ENCODE assay signal across 29 cellular contexts in the genomic region with DNA sequence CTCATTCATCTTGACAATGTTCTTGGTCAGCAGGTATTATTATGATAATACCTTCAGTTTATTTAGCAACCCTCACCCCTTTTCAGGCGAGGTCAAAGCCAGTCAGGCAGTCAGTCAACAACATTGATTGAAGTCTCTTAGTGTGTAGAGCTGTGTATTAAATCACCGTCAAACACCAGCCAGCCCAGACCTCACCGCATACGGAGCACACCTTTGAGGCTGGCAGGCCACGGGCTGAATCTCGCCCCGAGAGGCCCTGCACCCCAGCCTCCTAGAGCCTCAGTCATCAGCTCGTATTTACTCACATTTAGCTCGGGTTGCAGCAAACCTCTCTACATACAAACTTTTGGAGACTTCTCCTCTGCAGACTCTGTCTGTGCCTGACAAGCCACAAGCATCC. TPM values are rescaled to one million over a fixed set of nuclear protein-coding genes. Genes with fewer than 3 reads are reported as not detected.
"Had no signal": no experiment of that assay in that cellular context is flagged by ENCODE, and none has a peak within 500 bp of the region (broad histone marks: within the 10 kb centered on the region; RNA-seq: fewer than 3 reads in every experiment).

No MANE protein-coding gene starts in this region.

- H3K36me3 Mint-ChIP-seq: activated naive CD4-positive, alpha-beta T cell treated with anti-CD3 and anti-CD28 coated beads, Interleukin-2, amount 50 U/mL, for 24 hours had no signal

- H3K27me3 Mint-ChIP-seq: activated CD4-positive, alpha-beta T cell treated with anti-CD3 and anti-CD28 coated beads, Interleukin-2, amount 10 ng/mL, durations not matched to agents 7 days and 5 days; activated naive CD4-positive, alpha-beta T cell treated with anti-CD3 and anti-CD28 coated beads, Interleukin-2, amount 50 U/mL, for 24 hours; effector memory CD8-positive, alpha-beta T cell had no signal

- DNase-seq: activated CD4-positive, alpha-beta T cell treated with anti-CD3 and anti-CD28 coated beads for 1 hour; activated CD4-positive, alpha-beta T cell treated with anti-CD3 and anti-CD28 coated beads, Interleukin-2, amount 10 ng/mL, durations not matched to agents 7 days and 5 days; activated CD8-positive, alpha-beta T cell treated with anti-CD3 and anti-CD28 coated beads for 36 hours; activated gamma-delta T cell treated with Interleukin-2 at 50 U/mL for 16 hours; activated naive CD8-positive, alpha-beta T cell treated with anti-CD3 and anti-CD28 coated beads, Interleukin-2, amount 50 U/mL, for 24 hours; activated T-cell treated with anti-CD3 and anti-CD28 coated beads, Interleukin-2, amount 50 U/mL, for 4 hours; amygdala; caudate nucleus; cortex of kidney; effector memory CD8-positive, alpha-beta T cell; foreskin keratinocyte; heart right ventricle; left cardiac atrium; mammary epithelial cell; stimulated activated CD4-positive, alpha-beta T cell treated with anti-CD3 and anti-CD28 coated beads, Interleukin-12 subunit alpha, Interleukin-12 subunit beta, amount 100 ng/mL, for 4 hours; stimulated activated CD4-positive, alpha-beta T cell treated with anti-CD3 and anti-CD28 coated beads, Interleukin-4, amount 100 ng/mL, for 1 hour; stimulated activated naive CD8-positive, alpha-beta T cell treated with anti-CD3 and anti-CD28 coated beads, Interleukin-15, Interleukin-2, amounts not matched to agents 100 U/mL and 50 U/mL, for 24 hours; T-helper 2 cell; upper lobe of right lung had no signal

- H3K4me3 ChIP-seq: heart right ventricle, skin epidermis, upper lobe of right lung had no signal

- H3K27ac ChIP-seq: foreskin keratinocyte, heart right ventricle, skin epidermis, upper lobe of right lung had no signal

- H3K4me3 Mint-ChIP-seq: activated CD4-positive, alpha-beta T cell treated with anti-CD3 and anti-CD28 coated beads, Interleukin-2, amount 10 ng/mL, durations not matched to agents 7 days and 5 days; activated CD8-positive, alpha-beta T cell treated with anti-CD3 and anti-CD28 coated beads for 36 hours; activated naive CD4-positive, alpha-beta T cell treated with anti-CD3 and anti-CD28 coated beads, Interleukin-2, amount 50 U/mL, for 24 hours; activated naive CD8-positive, alpha-beta T cell treated with anti-CD3 and anti-CD28 coated beads, Interleukin-2, amount 50 U/mL, for 24 hours; activated T-cell treated with anti-CD3 and anti-CD28 coated beads, Interleukin-2, amount 50 U/mL, for 4 hours; activated T-helper 17 cell treated with anti-CD3 and anti-CD28 coated beads, Interleukin-2, amount 50 U/mL, for 72 hours; effector memory CD8-positive, alpha-beta T cell; nephron had no signal

- H3K27ac Mint-ChIP-seq: activated CD4-positive, alpha-beta T cell treated with anti-CD3 and anti-CD28 coated beads, Interleukin-2, amount 10 ng/mL, durations not matched to agents 7 days and 5 days; activated CD8-positive, alpha-beta T cell treated with anti-CD3 and anti-CD28 coated beads for 36 hours; activated naive CD4-positive, alpha-beta T cell treated with anti-CD3 and anti-CD28 coated beads, Interleukin-2, amount 50 U/mL, for 24 hours; activated naive CD8-positive, alpha-beta T cell treated with anti-CD3 and anti-CD28 coated beads, Interleukin-2, amount 50 U/mL, for 24 hours; activated T-helper 17 cell treated with anti-CD3 and anti-CD28 coated beads, Interleukin-2, amount 50 U/mL, for 72 hours; effector memory CD8-positive, alpha-beta T cell; nephron had no signal

- H3K36me3 ChIP-seq: heart right ventricle, upper lobe of right lung had no signal

- H3K4me1 ChIP-seq: foreskin keratinocyte, heart right ventricle, upper lobe of right lung had no signal

- H3K9me3 Mint-ChIP-seq: activated CD4-positive, alpha-beta T cell treated with anti-CD3 and anti-CD28 coated beads, Interleukin-2, amount 10 ng/mL, durations not matched to agents 7 days and 5 days; activated naive CD4-positive, alpha-beta T cell treated with anti-CD3 and anti-CD28 coated beads, Interleukin-2, amount 50 U/mL, for 24 hours; activated T-helper 17 cell treated with anti-CD3 and anti-CD28 coated beads, Interleukin-2, amount 50 U/mL, for 72 hours; nephron had no signal

- H3K9me3 ChIP-seq: heart right ventricle, upper lobe of right lung had no signal

- H3K4me1 Mint-ChIP-seq: activated CD4-positive, alpha-beta T cell treated with anti-CD3 and anti-CD28 coated beads, Interleukin-2, amount 10 ng/mL, durations not matched to agents 7 days and 5 days; activated naive CD4-positive, alpha-beta T cell treated with anti-CD3 and anti-CD28 coated beads, Interleukin-2, amount 50 U/mL, for 24 hours; activated naive CD8-positive, alpha-beta T cell treated with anti-CD3 and anti-CD28 coated beads, Interleukin-2, amount 50 U/mL, for 24 hours; activated T-helper 17 cell treated with anti-CD3 and anti-CD28 coated beads, Interleukin-2, amount 50 U/mL, for 72 hours; nephron had no signal

RNA-seq across cellular contexts. Expression of a gene that starts 36.0 kb away (rescaled TPM):
- total RNA-seq: activated CD4-positive, alpha-beta T cell treated with anti-CD3 and anti-CD28 coated beads, Interleukin-2, amount 10 ng/mL, durations not matched to agents 7 days and 5 days; activated CD8-positive, alpha-beta T cell treated with anti-CD3 and anti-CD28 coated beads for 36 hours; activated T-cell treated with anti-CD3 and anti-CD28 coated beads, Interleukin-2, amount 50 U/mL, for 4 hours; activated T-helper 17 cell treated with anti-CD3 and anti-CD28 coated beads, Interleukin-2, amount 50 U/mL, for 72 hours; chondrocyte; endothelial cell of umbilical vein; heart right ventricle; left cardiac atrium; osteoblast; posterior vena cava; sciatic nerve; subcutaneous adipose tissue had no signal
- polyA plus RNA-seq: endothelial cell of umbilical vein, heart right ventricle had no signal
